23 cellular contexts compared by ENCODE assay signal in the genomic region with DNA sequence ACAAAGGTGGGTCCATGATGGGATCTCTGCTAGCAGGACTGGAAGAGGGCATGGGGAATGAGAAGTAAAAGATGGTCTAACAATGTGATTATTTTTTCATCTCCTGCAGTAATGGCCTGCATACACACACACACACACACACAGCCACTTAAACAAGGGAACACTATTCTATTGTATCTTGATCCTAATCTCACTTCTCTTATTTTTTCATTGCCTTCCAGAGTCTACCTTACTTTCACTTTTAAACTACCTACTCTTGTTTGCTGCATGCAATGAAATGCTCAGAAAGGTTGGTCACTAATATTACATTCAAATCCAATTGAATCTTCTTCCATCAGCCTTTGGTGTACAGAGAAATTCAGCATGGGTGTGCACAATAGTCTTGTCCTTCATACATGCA.
"Had no signal": no experiment of that assay in that cellular context is flagged by ENCODE, and none has a peak within 500 bp of the region (broad histone marks: within the 10 kb centered on the region; RNA-seq: fewer than 3 reads in every experiment).

No MANE protein-coding gene starts in this region.

- H3K4me3 ChIP-seq: cardiac muscle cell, SK-N-MC had no signal

- ATAC-seq: activated CD8-positive, alpha-beta memory T cell treated with anti-CD3 and anti-CD28 coated beads, Interleukin-2, amount 10 ng/mL, durations not matched to agents 7 days and 5 days; Panc1; Right ventricle myocardium inferior; WTC11 had no signal

- H3K27me3 ChIP-seq: cardiac muscle cell had no signal

- H3K27me3 Mint-ChIP-seq: activated CD4-positive, alpha-beta T cell treated with anti-CD3 and anti-CD28 coated beads, Interleukin-2, amount 10 ng/mL, durations not matched to agents 24 days and 14 days; activated CD8-positive, alpha-beta memory T cell treated with anti-CD3 and anti-CD28 coated beads, Interleukin-2, amount 10 ng/mL, durations not matched to agents 7 days and 5 days; activated naive CD8-positive, alpha-beta T cell; activated T-cell treated with anti-CD3 and anti-CD28 coated beads, Interleukin-2, amount 50 U/mL, for 24 hours had no signal

- DNase-seq: activated CD4-positive, alpha-beta T cell treated with anti-CD3 and anti-CD28 coated beads for 1 hour; activated CD4-positive, alpha-beta T cell treated with anti-CD3 and anti-CD28 coated beads, Interleukin-2, amount 10 ng/mL, durations not matched to agents 24 days and 14 days; activated CD4-positive, alpha-beta T cell treated with anti-CD3 and anti-CD28 coated beads, Interleukin-2, amount 50 U/mL, for 48 hours; activated CD8-positive, alpha-beta memory T cell treated with anti-CD3 and anti-CD28 coated beads, Interleukin-2, amount 10 ng/mL, durations not matched to agents 7 days and 5 days; activated effector memory CD4-positive, alpha-beta T cell treated with anti-CD3 and anti-CD28 coated beads, Interleukin-2, amount 50 U/mL, for 16 hours; activated naive CD4-positive, alpha-beta T cell treated with Interleukin-2 at 50 U/mL for 16 hours; activated T-cell treated with anti-CD3 and anti-CD28 coated beads, Interleukin-2, amount 50 U/mL, for 24 hours; amygdala; NCI-H1105 treated with DMSO at 0.1 percent for 48 hours; NCI-H1436 treated with DMSO at 0.1 percent for 48 hours; NCI-H187; NCI-H2081; NCI-H510A treated with DMSO at 0.1 percent for 48 hours; RPMI8226 had no signal

- H3K27ac Mint-ChIP-seq: activated CD4-positive, alpha-beta T cell treated with anti-CD3 and anti-CD28 coated beads, Interleukin-2, amount 10 ng/mL, durations not matched to agents 24 days and 14 days; activated CD8-positive, alpha-beta memory T cell treated with anti-CD3 and anti-CD28 coated beads, Interleukin-2, amount 10 ng/mL, durations not matched to agents 7 days and 5 days; activated naive CD8-positive, alpha-beta T cell; activated T-cell treated with anti-CD3 and anti-CD28 coated beads, Interleukin-2, amount 50 U/mL, for 24 hours; activated T-helper 1 cell treated with anti-CD3 and anti-CD28 coated beads, Interleukin-12 subunit alpha, Interleukin-12 subunit beta, Interleukin-2, Interleukin-4 antibody, amounts not matched to agents 30 ng/mL and 10 ng/mL and 1 ng/mL, durations not matched to agents 14 hours and 24 hours and 36 hours; brain; T-helper 2 cell treated with Interferon-gamma antibody and Interleukin-4, amounts not matched to agents 5 μg/mL and 100 μg/mL, for 36 hours; WTC11 had no signal

- H3K4me1 Mint-ChIP-seq: activated CD4-positive, alpha-beta T cell treated with anti-CD3 and anti-CD28 coated beads, Interleukin-2, amount 10 ng/mL, durations not matched to agents 24 days and 14 days; activated CD8-positive, alpha-beta memory T cell treated with anti-CD3 and anti-CD28 coated beads, Interleukin-2, amount 10 ng/mL, durations not matched to agents 7 days and 5 days; brain; WTC11 had no signal

- H3K9me3 Mint-ChIP-seq: WTC11 had no signal

- H3K36me3 ChIP-seq: cardiac muscle cell had no signal

- H3K36me3 Mint-ChIP-seq: activated CD8-positive, alpha-beta memory T cell treated with anti-CD3 and anti-CD28 coated beads, Interleukin-2, amount 10 ng/mL, durations not matched to agents 7 days and 5 days; activated naive CD8-positive, alpha-beta T cell; brain; WTC11 had no signal

- H3K4me3 Mint-ChIP-seq: activated CD4-positive, alpha-beta T cell treated with anti-CD3 and anti-CD28 coated beads, Interleukin-2, amount 10 ng/mL, durations not matched to agents 24 days and 14 days; activated CD8-positive, alpha-beta memory T cell treated with anti-CD3 and anti-CD28 coated beads, Interleukin-2, amount 10 ng/mL, durations not matched to agents 7 days and 5 days; activated naive CD8-positive, alpha-beta T cell; activated T-cell treated with anti-CD3 and anti-CD28 coated beads, Interleukin-2, amount 50 U/mL, for 24 hours; activated T-helper 1 cell treated with anti-CD3 and anti-CD28 coated beads, Interleukin-12 subunit alpha, Interleukin-12 subunit beta, Interleukin-2, Interleukin-4 antibody, amounts not matched to agents 30 ng/mL and 10 ng/mL and 1 ng/mL, durations not matched to agents 14 hours and 24 hours and 36 hours; brain; T-helper 2 cell treated with Interferon-gamma antibody and Interleukin-4, amounts not matched to agents 5 μg/mL and 100 μg/mL, for 36 hours; WTC11 had no signal

- H3K27ac ChIP-seq: cardiac muscle cell, SK-N-MC had no signal
